ENCODE assay signal across 27 cellular contexts in the genomic region with DNA sequence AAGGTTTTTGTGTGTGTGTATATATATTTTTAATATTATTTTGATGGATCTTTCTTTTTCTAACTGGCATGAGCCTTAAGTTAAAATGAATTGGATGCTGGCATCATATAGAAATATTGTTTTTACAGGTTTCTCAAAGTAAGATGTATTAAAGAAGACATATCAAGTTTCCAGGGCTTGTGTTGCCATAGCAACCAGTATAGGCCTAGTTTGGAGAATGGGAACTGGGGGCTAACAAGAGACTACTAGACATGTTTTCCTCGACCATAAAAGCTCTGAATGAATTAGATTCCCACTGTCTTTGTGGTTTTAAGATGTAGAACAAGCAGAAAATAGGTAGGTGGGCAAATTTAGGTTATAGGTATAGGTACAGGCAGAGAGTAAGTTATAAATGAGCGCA.
"Had no signal": no experiment of that assay in that cellular context is flagged by ENCODE, and none has a peak within 500 bp of the region (broad histone marks: within the 10 kb centered on the region; RNA-seq: fewer than 3 reads in every experiment).

No MANE protein-coding gene starts in this region.

- H3K27ac ChIP-seq: brain microvascular endothelial cell, cardiac muscle cell, SK-N-MC, VCaP had no signal

- DNase-seq: activated CD4-positive, alpha-beta memory T cell treated with anti-CD3 and anti-CD28 coated beads for 36 hours; activated CD4-positive, alpha-beta T cell treated with anti-CD3 and anti-CD28 coated beads, Interleukin-2, amount 10 ng/mL, durations not matched to agents 7 days and 5 days; activated CD4-positive, CD25-positive, alpha-beta regulatory T cell; activated CD8-positive, alpha-beta memory T cell treated with anti-CD3 and anti-CD28 coated beads for 24 hours; activated gamma-delta T cell; activated naive CD4-positive, alpha-beta T cell treated with anti-CD3 and anti-CD28 coated beads for 36 hours; activated T-cell treated with anti-CD3 and anti-CD28 coated beads for 4 hours; activated T-cell treated with anti-CD3 and anti-CD28 coated beads, Interleukin-2, amount 50 U/mL, for 48 hours; brain microvascular endothelial cell; MM.1S; NCI-H187 treated with DMSO at 0.1 percent for 48 hours; NCI-H2081 treated with DMSO at 0.1 percent for 48 hours; NCI-H446 treated with DMSO at 0.1 percent for 48 hours; NCI-H526 treated with DMSO at 0.1 percent for 48 hours; NK-92 treated with Interleukin-12 subunit alpha and Interleukin-12 subunit beta, amount 100 ng/mL, for 24 hours; OCI-M1; RPMI8226; T-cell; T-helper 2 cell; T1000 had no signal

- H3K36me3 ChIP-seq: brain microvascular endothelial cell, cardiac muscle cell had no signal

- ATAC-seq: activated T-helper 17 cell treated with anti-CD3 and anti-CD28 coated beads, Interleukin-2, amount 50 U/mL, for 72 hours; Panc1; Right ventricle myocardium inferior; T-cell had no signal

- H3K27me3 ChIP-seq: brain microvascular endothelial cell, cardiac muscle cell had no signal

- H3K4me3 ChIP-seq: cardiac muscle cell, SK-N-MC had no signal

- FAIRE-seq: astrocyte had no signal
